ENCODE assay signal across 28 cellular contexts in genomic region chr3:104685492-104685891, GRCh38.
"Had no signal": no experiment of that assay in that cellular context is flagged by ENCODE, and none has a peak within 500 bp of the region (broad histone marks: within the 10 kb centered on the region; RNA-seq: fewer than 3 reads in every experiment).

No MANE protein-coding gene starts in this region.

- H3K9me3 Mint-ChIP-seq: activated naive CD8-positive, alpha-beta T cell treated with anti-CD3 and anti-CD28 coated beads for 36 hours; activated T-helper 1 cell treated with anti-CD3 and anti-CD28 coated beads, Interleukin-12 subunit alpha, Interleukin-12 subunit beta, Interleukin-2, Interleukin-4 antibody, amounts not matched to agents 30 ng/mL and 10 ng/mL and 1 ng/mL, durations not matched to agents 14 hours and 24 hours and 36 hours had no signal

- H3K27ac Mint-ChIP-seq: activated naive CD8-positive, alpha-beta T cell treated with anti-CD3 and anti-CD28 coated beads for 36 hours; activated T-helper 1 cell treated with anti-CD3 and anti-CD28 coated beads, Interleukin-12 subunit alpha, Interleukin-12 subunit beta, Interleukin-2, Interleukin-4 antibody, amounts not matched to agents 30 ng/mL and 10 ng/mL and 1 ng/mL, durations not matched to agents 14 hours and 24 hours and 36 hours had no signal

- H3K27ac ChIP-seq: brain microvascular endothelial cell, PC-9 had no signal

- ATAC-seq: activated T-cell treated with anti-CD3 and anti-CD28 coated beads, Interleukin-2, amount 50 U/mL, for 4 hours had no signal

- H3K27me3 ChIP-seq: brain microvascular endothelial cell had no signal

- H3K4me3 ChIP-seq: PC-9 had no signal

- H3K4me1 Mint-ChIP-seq: activated naive CD8-positive, alpha-beta T cell treated with anti-CD3 and anti-CD28 coated beads for 36 hours had no signal

- H3K4me3 Mint-ChIP-seq: activated CD4-positive, alpha-beta memory T cell treated with anti-CD3 and anti-CD28 coated beads for 36 hours; activated naive CD8-positive, alpha-beta T cell treated with anti-CD3 and anti-CD28 coated beads for 36 hours; activated T-cell treated with anti-CD3 and anti-CD28 coated beads, Interleukin-2, amount 50 U/mL, for 4 hours; activated T-helper 1 cell treated with anti-CD3 and anti-CD28 coated beads, Interleukin-12 subunit alpha, Interleukin-12 subunit beta, Interleukin-2, Interleukin-4 antibody, amounts not matched to agents 30 ng/mL and 10 ng/mL and 1 ng/mL, durations not matched to agents 14 hours and 24 hours and 36 hours had no signal

- H3K27me3 Mint-ChIP-seq: activated CD4-positive, alpha-beta memory T cell treated with anti-CD3 and anti-CD28 coated beads for 36 hours; activated naive CD8-positive, alpha-beta T cell treated with anti-CD3 and anti-CD28 coated beads for 36 hours had no signal

- DNase-seq: activated CD4-positive, alpha-beta memory T cell treated with anti-CD3 and anti-CD28 coated beads for 36 hours; activated CD4-positive, alpha-beta T cell treated with anti-CD3 and anti-CD28 coated beads for 4 hours; activated CD4-positive, alpha-beta T cell treated with anti-CD3 and anti-CD28 coated beads, Interleukin-2, amount 50 U/mL, for 1 hour; activated CD4-positive, CD25-positive, alpha-beta regulatory T cell treated with anti-CD3 and anti-CD28 coated beads, Interleukin-2, amount 50 U/mL, for 72 hours; activated CD8-positive, alpha-beta memory T cell treated with anti-CD3 and anti-CD28 coated beads, Interleukin-2, amount 50 U/mL, for 4 hours; activated naive CD4-positive, alpha-beta T cell treated with anti-CD3 and anti-CD28 coated beads, Interleukin-2, amount 50 U/mL, for 16 hours; activated naive CD8-positive, alpha-beta T cell treated with anti-CD3 and anti-CD28 coated beads for 36 hours; activated T-cell treated with anti-CD3 and anti-CD28 coated beads for 4 hours; activated T-cell treated with anti-CD3 and anti-CD28 coated beads, Interleukin-2, amount 50 U/mL, for 4 hours; amniotic stem cell; aorta; brain microvascular endothelial cell; central memory CD4-positive, alpha-beta T cell; NCI-H1092 treated with DMSO at 0.1 percent for 48 hours; NCI-H1417; NCI-H146; NCI-H187; NCI-H2029 treated with DMSO at 0.1 percent for 48 hours; NCI-H2107; NCI-H2171; NCI-H510A; NCI-H526; NCI-H748 treated with DMSO at 0.1 percent for 48 hours; NK-92 treated with Interleukin-12 subunit alpha and Interleukin-12 subunit beta, amount 100 ng/mL, for 24 hours; PC-9; Right ventricle myocardium superior; T1000 had no signal

- H3K36me3 ChIP-seq: brain microvascular endothelial cell had no signal

- H3K36me3 Mint-ChIP-seq: activated CD4-positive, alpha-beta memory T cell treated with anti-CD3 and anti-CD28 coated beads for 36 hours; activated naive CD8-positive, alpha-beta T cell treated with anti-CD3 and anti-CD28 coated beads for 36 hours had no signal
